ENCODE assay signal across 23 cellular contexts in genomic region chr6:41645007-41645618, GRCh38. TPM values are rescaled to one million over a fixed set of nuclear protein-coding genes. Genes with fewer than 3 reads are reported as not detected.
DNase-seq lines count a peak whose midpoint lies in the region; ATAC-seq, FAIRE-seq and TF ChIP-seq lines count a peak whose summit lies in the region.
"Had no signal": no experiment of that assay in that cellular context is flagged by ENCODE, and none has a peak within 500 bp of the region (broad histone marks: within the 10 kb centered on the region; RNA-seq: fewer than 3 reads in every experiment).

No MANE protein-coding gene starts in this region.

- no peaks in the 10 kb centered on the region for H3K9me3 Mint-ChIP-seq in activated naive CD8-positive, alpha-beta T cell treated with anti-CD3 and anti-CD28 coated beads, Interleukin-2, amount 50 U/mL, for 24 hours
- H3K9me3 Mint-ChIP-seq: activated T-helper 17 cell treated with anti-CD3 and anti-CD28 coated beads, Interleukin-2, amount 50 U/mL, for 72 hours had no signal

- H3K23ac ChIP-seq in mesenchymal stem cell (ENCODE audit: low read length in 2 of 2): no peak overlapping the region

- H3K9ac ChIP-seq in HUES6 (ENCODE audit: low read length) (peak overlapping the region; percentile 10), mesenchymal stem cell (ENCODE audit: low read length) (no peak overlapping the region)

- no peaks in the 10 kb centered on the region for H3K9me3 ChIP-seq in HUES6 (ENCODE audit: control insufficient read depth, insufficient read depth, low read depth, low read length)
- H3K9me3 ChIP-seq in WERI-Rb-1 (ENCODE audit: severe bottlenecking): no peaks in the 10 kb centered on the region
- H3K9me3 ChIP-seq in mesenchymal stem cell (ENCODE audit: control insufficient read depth, low read length): no peaks in the 10 kb centered on the region
- H3K9me3 ChIP-seq: gastroesophageal sphincter, left ventricle myocardium inferior, MG63, tibial nerve had no signal

- H2AK5ac ChIP-seq in mesenchymal stem cell (ENCODE audit: low read length, severe bottlenecking): peak overlapping the region; percentile 37

- no peak for TF ChIP-seq CTCF in WERI-Rb-1 (IDR thresholded peaks at IDR 0.05; ENCODE audit: low read depth, low read length)

- no peak overlapping the region for H2AFZ ChIP-seq in mesenchymal stem cell (ENCODE audit: low read depth, low read length)

- no peak overlapping the region for H4K8ac ChIP-seq in mesenchymal stem cell (ENCODE audit: low read length)

- H4K91ac ChIP-seq in mesenchymal stem cell (ENCODE audit: low read length): no peak overlapping the region

- no peaks in the 10 kb centered on the region for H3K36me3 Mint-ChIP-seq in activated naive CD8-positive, alpha-beta T cell treated with anti-CD3 and anti-CD28 coated beads, Interleukin-2, amount 50 U/mL, for 24 hours (ENCODE audit: low read depth)
- H3K36me3 Mint-ChIP-seq: activated CD8-positive, alpha-beta memory T cell treated with anti-CD3 and anti-CD28 coated beads, Interleukin-2, amount 10 ng/mL, durations not matched to agents 7 days and 5 days had no signal

- WGBS in mesenchymal stem cell: 65% methylated on average over 8 of the region's 12 CpGs

- H3K14ac ChIP-seq in mesenchymal stem cell (ENCODE audit: low read length in 2 of 2): peak overlapping the region in 1 of 2 experiments; percentile 0

- no peak overlapping the region for H3K4me3 Mint-ChIP-seq in activated naive CD8-positive, alpha-beta T cell treated with anti-CD3 and anti-CD28 coated beads, Interleukin-2, amount 50 U/mL, for 24 hours
- H3K4me3 Mint-ChIP-seq: activated CD4-positive, alpha-beta T cell treated with anti-CD3 and anti-CD28 coated beads for 36 hours; activated CD8-positive, alpha-beta memory T cell treated with anti-CD3 and anti-CD28 coated beads, Interleukin-2, amount 10 ng/mL, durations not matched to agents 7 days and 5 days; activated T-helper 17 cell treated with anti-CD3 and anti-CD28 coated beads, Interleukin-2, amount 50 U/mL, for 72 hours had no signal

- H2BK15ac ChIP-seq in mesenchymal stem cell (ENCODE audit: low read depth, poor library complexity, severe bottlenecking): no peak overlapping the region

- FAIRE-seq in frontal cortex (lab: Jason Lieb, UNC): no peak
- FAIRE-seq: GM18507 had no signal

- no peak overlapping the region for H2BK5ac ChIP-seq in mesenchymal stem cell (ENCODE audit: low read depth, low read length, poor library complexity, severe bottlenecking)

- intact Hi-C loops in sciatic nerve (cut with DNase I): no loop called here

- peak overlapping the region; percentile 6 for H3K4me2 ChIP-seq in mesenchymal stem cell (ENCODE audit: low read length, poor library complexity, severe bottlenecking)

- peaks cover 16% of the 10 kb centered on the region for H3K27me3 Mint-ChIP-seq in activated naive CD8-positive, alpha-beta T cell treated with anti-CD3 and anti-CD28 coated beads, Interleukin-2, amount 50 U/mL, for 24 hours

- H3K27me3 ChIP-seq in HUES6 (ENCODE audit: control insufficient read depth, insufficient read depth, low read length) (peaks cover 15% of the 10 kb centered on the region), WERI-Rb-1 (ENCODE audit: insufficient read depth, low read depth, severe bottlenecking) (no peaks in the 10 kb centered on the region), mesenchymal stem cell (ENCODE audit: control insufficient read depth in 1 of 2, insufficient read depth in 1 of 2, low read length in 2 of 2) (peaks cover 0 to 79% of the 10 kb centered on the region in 2 experiments)
- H3K27me3 ChIP-seq: MG63 had no signal

- no peak overlapping the region for H3K18ac ChIP-seq in mesenchymal stem cell (ENCODE audit: low read depth in 1 of 2, low read length in 2 of 2)

- H3K4me3 ChIP-seq in HUES6 (ENCODE audit: low read depth, low read length) (no peak overlapping the region; the same call in 1 of the 2 replicates), WERI-Rb-1 (ENCODE audit: low read depth, low read length) (no peak overlapping the region; the same call in 1 of the 2 replicates), mesenchymal stem cell (ENCODE audit: insufficient read depth in 1 of 2, low read depth in 1 of 2, low read length in 2 of 2) (no peak overlapping the region)
- H3K4me3 ChIP-seq: gastroesophageal sphincter, left ventricle myocardium inferior, MG63, tibial nerve had no signal

- DNase-seq in WERI-Rb-1 (peak; percentile 71), mesenchymal stem cell (no peak), sciatic nerve (ENCODE audit: low spot score) (peak; percentile 42), iPS-NIHi11 (ENCODE audit: low spot score) (no peak), frontal cortex (ENCODE audit: low spot score in 2 of 2) (no peak), NCI-H1092 treated with DMSO at 0.1 percent for 48 hours (lab: John Stamatoyannopoulos, UW) (no peak)
- DNase-seq in activated naive CD8-positive, alpha-beta T cell treated with anti-CD3 and anti-CD28 coated beads, Interleukin-2, amount 50 U/mL, for 24 hours: no peak
- DNase-seq: activated CD4-positive, alpha-beta T cell treated with anti-CD3 and anti-CD28 coated beads for 36 hours; activated CD8-positive, alpha-beta memory T cell treated with anti-CD3 and anti-CD28 coated beads, Interleukin-2, amount 10 ng/mL, durations not matched to agents 7 days and 5 days; central memory CD4-positive, alpha-beta T cell; COR-L47; EL; left ventricle myocardium inferior; MG63; NCI-H187 treated with DMSO at 0.1 percent for 48 hours; NCI-H345; stimulated activated CD4-positive, alpha-beta T cell treated with anti-CD3 and anti-CD28 coated beads, Interleukin-2, amount 100 ng/mL, for 24 hours; stimulated activated naive CD8-positive, alpha-beta T cell treated with anti-CD3 and anti-CD28 coated beads, Interleukin-15, Interleukin-2, amounts not matched to agents 100 U/mL and 50 U/mL, for 24 hours had no signal

- peaks cover 33% of the 10 kb centered on the region for H3K36me3 ChIP-seq in HUES6 (ENCODE audit: control insufficient read depth, insufficient read depth, low read length)
- peaks cover 59% of the 10 kb centered on the region for H3K36me3 ChIP-seq in WERI-Rb-1
- H3K36me3 ChIP-seq in mesenchymal stem cell (ENCODE audit: control insufficient read depth in 1 of 2, insufficient read depth in 2 of 2, low read depth in 1 of 2, low read length in 2 of 2): peaks cover 0 to 62% of the 10 kb centered on the region in 2 experiments
- H3K36me3 ChIP-seq: gastroesophageal sphincter, left ventricle myocardium inferior, MG63, tibial nerve had no signal

- no peak overlapping the region for H2BK120ac ChIP-seq in mesenchymal stem cell (ENCODE audit: low read depth, low read length)

- peaks cover 46% of the 10 kb centered on the region for H3K4me1 ChIP-seq in HUES6 (ENCODE audit: control insufficient read depth, insufficient read depth, low read length)
- H3K4me1 ChIP-seq in mesenchymal stem cell (ENCODE audit: control insufficient read depth, insufficient read depth, low read depth, low read length): peaks cover 72% of the 10 kb centered on the region
- H3K4me1 ChIP-seq: gastroesophageal sphincter, left ventricle myocardium inferior had no signal

- H3K27ac ChIP-seq in HUES6 (ENCODE audit: low read depth, low read length) (no peak overlapping the region), WERI-Rb-1 (peak overlapping the region; percentile 94), mesenchymal stem cell (ENCODE audit: low read length, poor library complexity, severe bottlenecking) (no peak overlapping the region)
- H3K27ac ChIP-seq: gastroesophageal sphincter, left ventricle myocardium inferior, tibial nerve had no signal

- no peak for ATAC-seq in sciatic nerve
- ATAC-seq in activated naive CD8-positive, alpha-beta T cell treated with anti-CD3 and anti-CD28 coated beads, Interleukin-2, amount 50 U/mL, for 24 hours: no peak
- ATAC-seq: activated CD4-positive, alpha-beta T cell treated with anti-CD3 and anti-CD28 coated beads for 36 hours; activated CD8-positive, alpha-beta memory T cell treated with anti-CD3 and anti-CD28 coated beads, Interleukin-2, amount 10 ng/mL, durations not matched to agents 7 days and 5 days; activated T-helper 17 cell treated with anti-CD3 and anti-CD28 coated beads, Interleukin-2, amount 50 U/mL, for 72 hours; gastroesophageal sphincter; stimulated activated naive CD8-positive, alpha-beta T cell treated with anti-CD3 and anti-CD28 coated beads, Interleukin-15, Interleukin-2, amounts not matched to agents 100 U/mL and 50 U/mL, for 24 hours had no signal

- no peaks in the 10 kb centered on the region for H3K4me1 Mint-ChIP-seq in activated naive CD8-positive, alpha-beta T cell treated with anti-CD3 and anti-CD28 coated beads, Interleukin-2, amount 50 U/mL, for 24 hours
- H3K4me1 Mint-ChIP-seq: activated CD4-positive, alpha-beta T cell treated with anti-CD3 and anti-CD28 coated beads for 36 hours; activated CD8-positive, alpha-beta memory T cell treated with anti-CD3 and anti-CD28 coated beads, Interleukin-2, amount 10 ng/mL, durations not matched to agents 7 days and 5 days; activated T-helper 17 cell treated with anti-CD3 and anti-CD28 coated beads, Interleukin-2, amount 50 U/mL, for 72 hours had no signal

- no peak overlapping the region for H2BK12ac ChIP-seq in mesenchymal stem cell (ENCODE audit: low read length in 2 of 2)

- H3K27ac Mint-ChIP-seq in activated naive CD8-positive, alpha-beta T cell treated with anti-CD3 and anti-CD28 coated beads, Interleukin-2, amount 50 U/mL, for 24 hours: no peak overlapping the region
- H3K27ac Mint-ChIP-seq: activated CD4-positive, alpha-beta T cell treated with anti-CD3 and anti-CD28 coated beads for 36 hours; activated CD8-positive, alpha-beta memory T cell treated with anti-CD3 and anti-CD28 coated beads, Interleukin-2, amount 10 ng/mL, durations not matched to agents 7 days and 5 days; activated T-helper 17 cell treated with anti-CD3 and anti-CD28 coated beads, Interleukin-2, amount 50 U/mL, for 72 hours had no signal

- peaks cover 18% of the 10 kb centered on the region for H3K79me1 ChIP-seq in mesenchymal stem cell (replicated peaks; ENCODE audit: low read length, poor library complexity, severe bottlenecking)

- H3K4ac ChIP-seq in mesenchymal stem cell (ENCODE audit: low read depth in 1 of 2, low read length in 2 of 2): no peak overlapping the region

RNA-seq across cellular contexts. Expression of gene MDFI, which starts 6.8 kb away (rescaled TPM):
- polyA plus RNA-seq in mesenchymal stem cell (2013, experiment 1 of 2): 48.8 TPM
- 49.1 TPM for polyA plus RNA-seq in mesenchymal stem cell (2013, experiment 2 of 2)
- total RNA-seq in sciatic nerve (15.2 TPM), frontal cortex (11.4 TPM)
- total RNA-seq: activated CD4-positive, alpha-beta T cell treated with anti-CD3 and anti-CD28 coated beads for 36 hours; activated CD8-positive, alpha-beta memory T cell treated with anti-CD3 and anti-CD28 coated beads, Interleukin-2, amount 10 ng/mL, durations not matched to agents 7 days and 5 days; activated T-helper 17 cell treated with anti-CD3 and anti-CD28 coated beads, Interleukin-2, amount 50 U/mL, for 72 hours had no signal

Comparison
In these comparisons a context has a peak if more than half of its experiments do, and no peak if none do; other contexts are left out.
1. DNase-seq: peak in WERI-Rb-1 (single experiment) and sciatic nerve (single experiment); none in mesenchymal stem cell (single experiment), activated naive CD8-positive, alpha-beta T cell treated with anti-CD3 and anti-CD28 coated beads, Interleukin-2, amount 50 U/mL, for 24 hours (single experiment), iPS-NIHi11 (single experiment), frontal cortex (0 of 2) and NCI-H1092 treated with DMSO at 0.1 percent for 48 hours (single experiment).